9 cellular contexts compared by ENCODE assay signal in genomic region chr19:33143897-33144405, GRCh38. TPM values are rescaled to one million over a fixed set of nuclear protein-coding genes. Genes with fewer than 3 reads are reported as not detected.
A peak's percentile ranks its signal among the peaks of the same experiment; 100 is the strongest.
DNase-seq lines count a peak whose midpoint lies in the region; ATAC-seq and TF ChIP-seq lines count a peak whose summit lies in the region.
"Had no signal": no experiment of that assay in that cellular context is flagged by ENCODE, and none has a peak within 500 bp of the region (broad histone marks: within the 10 kb centered on the region; RNA-seq: fewer than 3 reads in every experiment).

No MANE protein-coding gene starts in this region.

- no peak overlapping the region for H2AFZ ChIP-seq in ACC112 (ENCODE audit: low read length, unreplicated experiment)

- 29 to 31% methylated on average over 21 to 23 of the region's 23 CpGs for WGBS in tibial nerve, 2 donors

- peak overlapping the region; percentile 9 for H3K4me3 Mint-ChIP-seq in activated T-helper 17 cell treated with anti-CD3 and anti-CD28 coated beads, Interleukin-2, amount 50 U/mL, for 72 hours

- TF ChIP-seq POLR2A in tibial nerve (IDR thresholded peaks at IDR 0.05), result no peak

- peaks cover 3% of the 10 kb centered on the region for H3K27me3 Mint-ChIP-seq in activated T-helper 17 cell treated with anti-CD3 and anti-CD28 coated beads, Interleukin-2, amount 50 U/mL, for 72 hours

- no peaks in the 10 kb centered on the region for H3K9me3 ChIP-seq in tibial nerve

- H3K4me1 ChIP-seq in ACC112 (ENCODE audit: control insufficient read depth, insufficient read depth, low read length, unreplicated experiment), result no peaks in the 10 kb centered on the region
- peaks cover 0 to 7% (median 0%) of the 10 kb centered on the region in 4 donors for H3K4me1 ChIP-seq in tibial nerve

- no peaks in the 10 kb centered on the region for H3K9me3 Mint-ChIP-seq in activated T-helper 17 cell treated with anti-CD3 and anti-CD28 coated beads, Interleukin-2, amount 50 U/mL, for 72 hours

- H3K36me3 ChIP-seq in ACC112 (ENCODE audit: insufficient read depth, low read length) (no peaks in the 10 kb centered on the region), tibial nerve (no peaks in the 10 kb centered on the region)

- TF ChIP-seq EP300 in tibial nerve (IDR thresholded peaks at IDR 0.05), result no peak

- H3K4me1 Mint-ChIP-seq in activated T-helper 17 cell treated with anti-CD3 and anti-CD28 coated beads, Interleukin-2, amount 50 U/mL, for 72 hours, result peaks cover 5% of the 10 kb centered on the region

- H3K27me3 ChIP-seq in ACC112 (ENCODE audit: insufficient read depth, low read length) (no peaks in the 10 kb centered on the region), tibial nerve (no peaks in the 10 kb centered on the region)

- H3K36me3 Mint-ChIP-seq in activated T-helper 17 cell treated with anti-CD3 and anti-CD28 coated beads, Interleukin-2, amount 50 U/mL, for 72 hours (ENCODE audit: low read depth), result no peaks in the 10 kb centered on the region

- peak; percentile 20 for DNase-seq in Jurkat, Clone E6-1 (ENCODE audit: low read depth, low spot score)
- DNase-seq in RKO (ENCODE audit: low spot score) (peak; percentile 66), foreskin fibroblast (peak; percentile 34 to 81), omental fat pad (ENCODE audit: low spot score) (peak; percentile 33), tibial nerve (ENCODE audit: low spot score in 2 of 2) (peak; percentile 22 to 60)

- no peaks in the 10 kb centered on the region for H3K79me2 ChIP-seq in ACC112 (ENCODE audit: control insufficient read depth, insufficient read depth, low read length, unreplicated experiment)

- no peak overlapping the region for H3K27ac ChIP-seq in ACC112 (ENCODE audit: low read depth, low read length)
- no peak overlapping the region for H3K27ac ChIP-seq in tibial nerve

- H3K4me3 ChIP-seq in ACC112 (ENCODE audit: low read depth, low read length), result peak overlapping the region; percentile 13; the same call in 1 of the 2 replicates
- H3K4me3 ChIP-seq in Jurkat, Clone E6-1 (ENCODE audit: low read length), result no peak overlapping the region
- H3K4me3 ChIP-seq in foreskin fibroblast (ENCODE audit: low read depth in 1 of 2, low read length in 2 of 2), result no peak overlapping the region
- no peak overlapping the region for H3K4me3 ChIP-seq in tibial nerve

- no peak overlapping the region for H3K27ac Mint-ChIP-seq in activated T-helper 17 cell treated with anti-CD3 and anti-CD28 coated beads, Interleukin-2, amount 50 U/mL, for 72 hours

- ATAC-seq in GM18867 (IDR thresholded peaks at IDR 0.05; ENCODE audit: unreplicated experiment) (peak; percentile 75), omental fat pad (ENCODE audit: low FRiP score) (peak; percentile 89)
- ATAC-seq in activated T-helper 17 cell treated with anti-CD3 and anti-CD28 coated beads, Interleukin-2, amount 50 U/mL, for 72 hours (replicated peaks), result peak; percentile 98

- TF ChIP-seq CTCF in foreskin fibroblast (IDR thresholded peaks at IDR 0.05; ENCODE audit: low read depth, low read length) (peak; percentile 97), omental fat pad (IDR thresholded peaks at IDR 0.05) (peak in 2 of 3 donors; percentile 62 to 72), tibial nerve (IDR thresholded peaks at IDR 0.05) (peak; percentile 90 to 97 (median 92))

RNA-seq across cellular contexts. Expression of gene WDR88, which starts 12.0 kb away (rescaled TPM):
- polyA plus RNA-seq in Jurkat, Clone E6-1 (2012; ENCODE audit: insufficient read depth, insufficient read length), result not detected
- total RNA-seq in activated T-helper 17 cell treated with anti-CD3 and anti-CD28 coated beads, Interleukin-2, amount 50 U/mL, for 72 hours, result under 1 TPM in 1 of 2 donors, not detected in 1; 0.58 TPM
- total RNA-seq in omental fat pad (not detected), tibial nerve (not detected)
- total RNA-seq: urinary bladder had no signal
- polyA plus RNA-seq: urinary bladder had no signal

RNA-seq across cellular contexts. Expression of gene LRP3, which starts 50.2 kb away (rescaled TPM):
- not detected for polyA plus RNA-seq in Jurkat, Clone E6-1 (2012; ENCODE audit: insufficient read depth, insufficient read length)
- total RNA-seq in activated T-helper 17 cell treated with anti-CD3 and anti-CD28 coated beads, Interleukin-2, amount 50 U/mL, for 72 hours, result not detected
- 10 to 100 TPM; 19.1 to 61.8 (median 28.3) TPM for total RNA-seq in omental fat pad
- 10 to 100 TPM; 19.0 to 39.0 (median 30.2) TPM for total RNA-seq in tibial nerve

Comparison
In these comparisons a context has a peak if more than half of its experiments do, and no peak if none do; other contexts are left out.
1. RNA of gene LRP3, which starts 50.2 kb away (total RNA-seq): 19.0 to 39.0 TPM in tibial nerve and 19.1 to 61.8 TPM in omental fat pad; not detected in activated T-helper 17 cell treated with anti-CD3 and anti-CD28 coated beads, Interleukin-2, amount 50 U/mL, for 72 hours; every median in the first group is over 10 times any median in the second.
2. Peak in every context shown above with its lines, with median percentiles within 50 percentile points of each other: ATAC-seq, DNase-seq and CTCF ChIP-seq.